ENCODE assay signal across 1 cellular context in genomic region chr18:76656925-76657324, GRCh38.
TF ChIP-seq lines count a peak whose summit lies in the region.

No MANE protein-coding gene starts in this region.

TF ChIP-seq in SK-N-SH treated with all-trans-retinoic acid at 6 μM for 48 hours, 23 proteins besides CTCF, POLR2A, EP300 and RAD21 (continued from another document):
- no peak for TF ChIP-seq TSHZ2 (CRISPR knock-in tag; IDR thresholded peaks at IDR 0.05)
- no peak for TF ChIP-seq ZNF8 (CRISPR knock-in tag; IDR thresholded peaks at IDR 0.05)
- no peak for TF ChIP-seq CSDC2 (CRISPR knock-in tag; IDR thresholded peaks at IDR 0.05)
- no peak for TF ChIP-seq CSRNP3 (CRISPR knock-in tag; IDR thresholded peaks at IDR 0.05)
